Comparison of ENCODE assay signal across 9 cellular contexts in genomic region chrX:42093756-42094155, GRCh38.
DNase-seq lines count a peak whose midpoint lies in the region; ATAC-seq, FAIRE-seq and TF ChIP-seq lines count a peak whose summit lies in the region.
"Had no signal": no experiment of that assay in that cellular context is flagged by ENCODE, and none has a peak within 500 bp of the region (broad histone marks: within the 10 kb centered on the region; RNA-seq: fewer than 3 reads in every experiment).

No MANE protein-coding gene starts in this region.

- H3K4me1 ChIP-seq in HepG2 (ENCODE audit: insufficient read depth, low read length) = peaks cover 14% of the 10 kb centered on the region

- no peak for TF ChIP-seq POLR2A in HepG2 (IDR thresholded peaks at IDR 0.05; ENCODE audit: insufficient read depth in 1 of 2, low read depth in 2 of 2, low read length in 2 of 2)

- in situ Hi-C loops in HepG2 (cut with HindIII; ENCODE audit: extremely low pct_ligation_motif_present, low pct_unique_long_range_greater_than_20kb) = no loop called here
- in situ Hi-C loops in GM13977 (cut with MboI; ENCODE audit: low pct_unique_long_range_greater_than_20kb, low sequenced_read_pairs, unreplicated experiment) = no loop called here

- no peak for TF ChIP-seq EP300 in HepG2 (IDR thresholded peaks at IDR 0.05; ENCODE audit: low read depth in 2 of 2, low read length in 2 of 2)
- no peak for TF ChIP-seq EP300 in HepG2 (CRISPR knock-in tag; IDR thresholded peaks at IDR 0.05; ENCODE audit: borderline replicate concordance)

- H3K36me3 ChIP-seq in HepG2 (replicated peaks in 1 of 2; ENCODE audit: control insufficient read depth in 1 of 2, insufficient read depth in 2 of 2, low read length in 2 of 2) = no peaks in the 10 kb centered on the region

- CTCF ChIA-PET in HepG2 (lab: Yijun Ruan, JAX; ENCODE audit: low intra/inter-chr PET ratio, low total read pairs) = no interaction called here

- intact Hi-C loops in HepG2 (cut with micrococcal nuclease; ENCODE audit: unreplicated experiment) = no loop called here

- peak; percentile 28 for DNase-seq in ELR (ENCODE audit: low read depth)
- DNase-seq in RPMI7951 (ENCODE audit: low read depth) = peak; percentile 59
- DNase-seq in HepG2 (ENCODE audit: low spot score) = no peak
- no peak for DNase-seq in AG08395 (ENCODE audit: low spot score)
- DNase-seq in NCI-H2029 (lab: John Stamatoyannopoulos, UW) = no peak
- no peak for DNase-seq in GM13977 (ENCODE audit: low spot score)
- no peak for DNase-seq in middle frontal gyrus (ENCODE audit: extremely low spot score, low spot score)
- DNase-seq: NCI-H2171 had no signal

- no peak for FAIRE-seq in HepG2 (lab: Jason Lieb, UNC)

- no peaks in the 10 kb centered on the region for H3K9me3 ChIP-seq in HepG2 (ENCODE audit: low read length)

- H3K4me3 ChIP-seq in HepG2 (replicated peaks in 1 of 3; ENCODE audit: insufficient read depth in 1 of 3, low read depth in 2 of 3, low read length in 3 of 3) = no peak overlapping the region; a peak in 1 of 6 replicates

- 0% methylated on average over 5 of the region's 6 CpGs for WGBS in HepG2 (ENCODE audit: low lambda C conversion rate)

- no peak for TF ChIP-seq CTCF in HepG2 (CRISPR knock-in tag; IDR thresholded peaks at IDR 0.05)
- TF ChIP-seq CTCF in GM13977 (IDR thresholded peaks at IDR 0.05; ENCODE audit: extremely low read depth, insufficient read depth, missing control alignments) = no peak

- H3K9ac ChIP-seq in HepG2 (ENCODE audit: insufficient read depth, low read depth, low read length) = no peak overlapping the region

- H3K27me3 ChIP-seq in HepG2 (ENCODE audit: control insufficient read depth in 1 of 2, insufficient read depth in 2 of 2, low read length in 2 of 2) = no peaks in the 10 kb centered on the region

- no peaks in the 10 kb centered on the region for H4K20me1 ChIP-seq in HepG2 (ENCODE audit: insufficient read depth, low read length)

- POLR2A ChIA-PET in HepG2 (lab: Yijun Ruan, JAX) = no interaction called here

- no peaks in the 10 kb centered on the region for H3K79me2 ChIP-seq in HepG2 (ENCODE audit: insufficient read depth, low read length)

- no peak overlapping the region for H2AFZ ChIP-seq in HepG2 (ENCODE audit: low read length)

- no TSS peak for BruUV-seq in HepG2 (replicated peaks; lab: Mats Ljungman, UMichigan)

- TF ChIP-seq RAD21 in HepG2 (CRISPR knock-in tag; IDR thresholded peaks at IDR 0.05) = no peak

- peak overlapping the region; percentile 23; the same call in 1 of the 2 replicates for H3K4me2 ChIP-seq in HepG2 (ENCODE audit: low read depth, low read length)

- ATAC-seq in GM21526 (IDR thresholded peaks at IDR 0.05; ENCODE audit: low FRiP score, unreplicated experiment) (peak; percentile 78), HepG2 (no peak)

- no peak overlapping the region for H3K27ac ChIP-seq in HepG2 (ENCODE audit: extremely low read length, insufficient read depth, low read length)

TF ChIP-seq in HepG2, 621 proteins besides CTCF, POLR2A, EP300 and RAD21:
- TF ChIP-seq GPN1 (CRISPR knock-in tag; IDR thresholded peaks at IDR 0.05; ENCODE audit: borderline replicate concordance) = no peak
- no peak for TF ChIP-seq RARG (CRISPR knock-in tag; IDR thresholded peaks at IDR 0.05; ENCODE audit: low read depth)
- TF ChIP-seq, protein P1, sequence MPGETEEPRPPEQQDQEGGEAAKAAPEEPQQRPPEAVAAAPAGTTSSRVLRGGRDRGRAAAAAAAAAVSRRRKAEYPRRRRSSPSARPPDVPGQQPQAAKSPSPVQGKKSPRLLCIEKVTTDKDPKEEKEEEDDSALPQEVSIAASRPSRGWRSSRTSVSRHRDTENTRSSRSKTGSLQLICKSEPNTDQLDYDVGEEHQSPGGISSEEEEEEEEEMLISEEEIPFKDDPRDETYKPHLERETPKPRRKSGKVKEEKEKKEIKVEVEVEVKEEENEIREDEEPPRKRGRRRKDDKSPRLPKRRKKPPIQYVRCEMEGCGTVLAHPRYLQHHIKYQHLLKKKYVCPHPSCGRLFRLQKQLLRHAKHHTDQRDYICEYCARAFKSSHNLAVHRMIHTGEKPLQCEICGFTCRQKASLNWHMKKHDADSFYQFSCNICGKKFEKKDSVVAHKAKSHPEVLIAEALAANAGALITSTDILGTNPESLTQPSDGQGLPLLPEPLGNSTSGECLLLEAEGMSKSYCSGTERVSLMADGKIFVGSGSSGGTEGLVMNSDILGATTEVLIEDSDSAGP (CRISPR knock-in tag; IDR thresholded peaks at IDR 0.05; ENCODE audit: borderline replicate concordance) = no peak
- no peak for TF ChIP-seq NR2F6 (IDR thresholded peaks at IDR 0.05)
- TF ChIP-seq NR2F6 (CRISPR knock-in tag; IDR thresholded peaks at IDR 0.05) = no peak
- no peak for TF ChIP-seq SMYD3 (CRISPR knock-in tag; IDR thresholded peaks at IDR 0.05)
- TF ChIP-seq CAMTA2 (CRISPR knock-in tag; IDR thresholded peaks at IDR 0.05; ENCODE audit: borderline replicate concordance) = no peak
- no peak for TF ChIP-seq ZFP36L1 (CRISPR knock-in tag; IDR thresholded peaks at IDR 0.05)
- no peak for TF ChIP-seq ZNF317 (CRISPR knock-in tag; IDR thresholded peaks at IDR 0.05)
- no peak for TF ChIP-seq SP1 (IDR thresholded peaks at IDR 0.05)
- TF ChIP-seq SP1 (CRISPR knock-in tag; IDR thresholded peaks at IDR 0.05) = no peak
- TF ChIP-seq ZFP1 (CRISPR knock-in tag; IDR thresholded peaks at IDR 0.05) = no peak
TF ChIP-seq in HepG2: peak in this region for 0.

Comparison
In these comparisons a context has a peak if more than half of its experiments do, and no peak if none do; other contexts are left out.
1. DNase-seq: peak in ELR (single experiment) and RPMI7951 (single experiment); none in HepG2 (single experiment), AG08395 (single experiment), NCI-H2029 (single experiment), GM13977 (single experiment) and middle frontal gyrus (single experiment).